18 cellular contexts compared by ENCODE assay signal in genomic region chr15:100346866-100347512, GRCh38.
"Had no signal": no experiment of that assay in that cellular context is flagged by ENCODE, and none has a peak within 500 bp of the region (broad histone marks: within the 10 kb centered on the region; RNA-seq: fewer than 3 reads in every experiment).

No MANE protein-coding gene starts in this region.

- H3K4me3 ChIP-seq: breast epithelium, MG63, PC-9 had no signal

- H3K27ac ChIP-seq: breast epithelium, PC-9 had no signal

- H3K27me3 ChIP-seq: breast epithelium had no signal

- ATAC-seq: activated T-helper 17 cell treated with anti-CD3 and anti-CD28 coated beads, Interleukin-2, amount 50 U/mL, for 72 hours had no signal

- H3K4me1 ChIP-seq: breast epithelium had no signal

- DNase-seq: activated CD4-positive, alpha-beta memory T cell treated with anti-CD3 and anti-CD28 coated beads, Interleukin-2, amount 10 ng/mL, durations not matched to agents 7 days and 5 days; activated CD4-positive, alpha-beta T cell treated with anti-CD3 and anti-CD28 coated beads, Interleukin-2, amount 50 U/mL, for 1 hour; activated gamma-delta T cell; activated naive CD4-positive, alpha-beta T cell treated with anti-CD3 and anti-CD28 coated beads for 36 hours; activated T-cell treated with anti-CD3 and anti-CD28 coated beads for 4 hours; activated T-cell treated with anti-CD3 and anti-CD28 coated beads, Interleukin-2, amount 50 U/mL, for 48 hours; MG63; MV-4-11; NCI-H1092 treated with DMSO at 0.1 percent for 48 hours; NCI-H1436; NCI-H1694 treated with DMSO at 0.1 percent for 48 hours; NCI-H2029 treated with DMSO at 0.1 percent for 48 hours; NCI-H446; NCI-H524; PC-9; SHP77 treated with DMSO at 0.1 percent for 48 hours had no signal

- H3K36me3 ChIP-seq: breast epithelium, MG63 had no signal

- H3K9me3 ChIP-seq: breast epithelium had no signal
